ENCODE assay signal across 1 cellular context in the genomic region with DNA sequence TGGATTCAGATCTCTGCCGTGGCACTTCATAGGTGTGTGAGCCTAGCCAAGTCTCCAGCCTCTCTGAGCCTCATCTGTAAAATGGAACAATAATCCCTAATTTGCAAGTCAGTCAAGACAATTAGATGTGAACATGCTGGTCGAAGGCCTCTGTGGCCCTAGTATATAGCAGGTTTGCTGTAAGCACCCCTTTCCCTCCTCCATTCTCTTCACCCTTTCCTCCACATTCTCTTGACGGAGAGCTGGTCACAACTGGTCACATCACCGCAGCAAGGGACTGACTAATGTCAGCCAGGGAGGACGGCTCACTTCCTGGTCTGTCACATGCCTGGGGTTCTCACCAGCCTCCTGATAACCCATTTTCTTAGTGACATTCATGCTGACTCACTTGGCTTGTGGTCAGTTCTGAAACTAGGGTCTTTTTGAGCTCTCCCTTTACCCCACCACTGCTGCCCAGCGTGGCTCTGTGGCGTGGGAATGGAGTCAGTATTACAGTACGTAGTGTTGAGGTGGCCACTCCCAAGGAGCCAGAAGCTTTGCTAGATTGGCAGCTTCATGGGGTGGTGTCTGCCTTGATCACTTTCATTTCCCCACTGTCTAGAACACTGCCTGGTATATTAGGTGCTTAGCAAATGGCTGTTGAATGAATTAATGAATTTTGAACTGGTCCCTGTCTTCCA.
TF ChIP-seq lines count a peak whose summit lies in the region.

No MANE protein-coding gene starts in this region.

TF ChIP-seq in K562, 482 proteins besides CTCF, POLR2A, EP300 and RAD21 (continued from another document and continues in another):
- TF ChIP-seq, protein P1, sequence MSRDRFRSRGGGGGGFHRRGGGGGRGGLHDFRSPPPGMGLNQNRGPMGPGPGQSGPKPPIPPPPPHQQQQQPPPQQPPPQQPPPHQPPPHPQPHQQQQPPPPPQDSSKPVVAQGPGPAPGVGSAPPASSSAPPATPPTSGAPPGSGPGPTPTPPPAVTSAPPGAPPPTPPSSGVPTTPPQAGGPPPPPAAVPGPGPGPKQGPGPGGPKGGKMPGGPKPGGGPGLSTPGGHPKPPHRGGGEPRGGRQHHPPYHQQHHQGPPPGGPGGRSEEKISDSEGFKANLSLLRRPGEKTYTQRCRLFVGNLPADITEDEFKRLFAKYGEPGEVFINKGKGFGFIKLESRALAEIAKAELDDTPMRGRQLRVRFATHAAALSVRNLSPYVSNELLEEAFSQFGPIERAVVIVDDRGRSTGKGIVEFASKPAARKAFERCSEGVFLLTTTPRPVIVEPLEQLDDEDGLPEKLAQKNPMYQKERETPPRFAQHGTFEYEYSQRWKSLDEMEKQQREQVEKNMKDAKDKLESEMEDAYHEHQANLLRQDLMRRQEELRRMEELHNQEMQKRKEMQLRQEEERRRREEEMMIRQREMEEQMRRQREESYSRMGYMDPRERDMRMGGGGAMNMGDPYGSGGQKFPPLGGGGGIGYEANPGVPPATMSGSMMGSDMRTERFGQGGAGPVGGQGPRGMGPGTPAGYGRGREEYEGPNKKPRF (IDR thresholded peaks at IDR 0.05; ENCODE audit: low read depth, low read length): no peak
- TF ChIP-seq ERF (CRISPR knock-in tag; IDR thresholded peaks at IDR 0.05) (no peak), ARID1B (IDR thresholded peaks at IDR 0.05) (peak; percentile 73), POLR3G (IDR thresholded peaks at IDR 0.05; ENCODE audit: extremely low read depth, insufficient read length, insufficient replicate concordance) (no peak), HSF4 (CRISPR knock-in tag; IDR thresholded peaks at IDR 0.05; ENCODE audit: borderline replicate concordance) (no peak), ZNF696 (CRISPR knock-in tag; conservative IDR thresholded peaks at IDR 0.05) (no peak), E2F5 (CRISPR knock-in tag; IDR thresholded peaks at IDR 0.05) (no peak), ZFP30 (CRISPR knock-in tag; IDR thresholded peaks at IDR 0.05; ENCODE audit: borderline replicate concordance) (no peak), ZBTB8A (IDR thresholded peaks at IDR 0.05; ENCODE audit: partially characterized antibody) (no peak), CBX8 (IDR thresholded peaks at IDR 0.05; ENCODE audit: borderline replicate concordance, extremely low read depth, low read depth, low read length, poor library complexity, severe bottlenecking) (no peak), FUS (optimal IDR thresholded peaks at IDR 0.05; ENCODE audit: low read depth, low read length) (no peak), SIRT6 (IDR thresholded peaks at IDR 0.05; ENCODE audit: low read depth, low read length) (no peak), ZNF282 (CRISPR knock-in tag; IDR thresholded peaks at IDR 0.05) (no peak), ADNP (tag; IDR thresholded peaks at IDR 0.05) (peak; percentile 90), TSC22D4 (tag; IDR thresholded peaks at IDR 0.05) (no peak), POLR2H (tag; IDR thresholded peaks at IDR 0.05; ENCODE audit: low read depth) (no peak), TRIM25 (IDR thresholded peaks at IDR 0.05; ENCODE audit: borderline replicate concordance) (no peak), ELF4 (CRISPR knock-in tag; IDR thresholded peaks at IDR 0.05) (peak; percentile 82), ZNF143 (CRISPR knock-in tag; IDR thresholded peaks at IDR 0.05) (no peak), MITF (IDR thresholded peaks at IDR 0.05) (peak; percentile 81; the same call in 1 of the 2 replicates), EGR1 (conservative IDR thresholded peaks at IDR 0.05) (no peak), BRCA1 (IDR thresholded peaks at IDR 0.05) (no peak), BRCA1 (CRISPR knock-in tag; IDR thresholded peaks at IDR 0.05) (no peak), ETV5 (CRISPR knock-in tag; IDR thresholded peaks at IDR 0.05; ENCODE audit: low read depth) (no peak; the same call in 1 of the 2 replicates), IRF2 (CRISPR knock-in tag; IDR thresholded peaks at IDR 0.05) (no peak), PRMT5 (CRISPR knock-in tag; IDR thresholded peaks at IDR 0.05) (no peak), TAF15 (IDR thresholded peaks at IDR 0.05; ENCODE audit: low read depth, low read length) (no peak), GTF2E2 (tag; IDR thresholded peaks at IDR 0.05) (peak; percentile 86), SMAD3 (CRISPR knock-in tag; conservative IDR thresholded peaks at IDR 0.05) (peak; percentile 12; the same call in 1 of the 2 replicates), TBP (optimal IDR thresholded peaks at IDR 0.05; ENCODE audit: low read depth, low read length) (peak; percentile 55), POLR2AphosphoS2 (IDR thresholded peaks at IDR 0.05; ENCODE audit: low read length) (no peak), BHLHE40 (IDR thresholded peaks at IDR 0.05; ENCODE audit: low read length) (peak; percentile 84), ATF3 (IDR thresholded peaks at IDR 0.05) (peak; percentile 79), ATF3 (CRISPR knock-in tag; conservative IDR thresholded peaks at IDR 0.05) (no peak), GTF2F1 (IDR thresholded peaks at IDR 0.05; ENCODE audit: low read depth, low read length) (no peak), ZFP91 (CRISPR knock-in tag; IDR thresholded peaks at IDR 0.05) (no peak), CHD1 (IDR thresholded peaks at IDR 0.05; ENCODE audit: low read length) (no peak), CHCHD3 (CRISPR knock-in tag; IDR thresholded peaks at IDR 0.05) (no peak), ATF6 (CRISPR knock-in tag; IDR thresholded peaks at IDR 0.05) (no peak), HDAC1 (IDR thresholded peaks at IDR 0.05) (peak in 1 of 2 experiments; percentile 68; a peak in 2 of 4 replicates), TEAD2 (tag; IDR thresholded peaks at IDR 0.05) (no peak; the same call in 1 of the 2 replicates), NFYB (IDR thresholded peaks at IDR 0.05; ENCODE audit: extremely low read depth, insufficient read length) (no peak)
- TF ChIP-seq, protein P2, sequence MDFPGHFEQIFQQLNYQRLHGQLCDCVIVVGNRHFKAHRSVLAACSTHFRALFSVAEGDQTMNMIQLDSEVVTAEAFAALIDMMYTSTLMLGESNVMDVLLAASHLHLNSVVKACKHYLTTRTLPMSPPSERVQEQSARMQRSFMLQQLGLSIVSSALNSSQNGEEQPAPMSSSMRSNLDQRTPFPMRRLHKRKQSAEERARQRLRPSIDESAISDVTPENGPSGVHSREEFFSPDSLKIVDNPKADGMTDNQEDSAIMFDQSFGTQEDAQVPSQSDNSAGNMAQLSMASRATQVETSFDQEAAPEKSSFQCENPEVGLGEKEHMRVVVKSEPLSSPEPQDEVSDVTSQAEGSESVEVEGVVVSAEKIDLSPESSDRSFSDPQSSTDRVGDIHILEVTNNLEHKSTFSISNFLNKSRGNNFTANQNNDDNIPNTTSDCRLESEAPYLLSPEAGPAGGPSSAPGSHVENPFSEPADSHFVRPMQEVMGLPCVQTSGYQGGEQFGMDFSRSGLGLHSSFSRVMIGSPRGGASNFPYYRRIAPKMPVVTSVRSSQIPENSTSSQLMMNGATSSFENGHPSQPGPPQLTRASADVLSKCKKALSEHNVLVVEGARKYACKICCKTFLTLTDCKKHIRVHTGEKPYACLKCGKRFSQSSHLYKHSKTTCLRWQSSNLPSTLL (IDR thresholded peaks at IDR 0.05): no peak
- TF ChIP-seq, protein P3, sequence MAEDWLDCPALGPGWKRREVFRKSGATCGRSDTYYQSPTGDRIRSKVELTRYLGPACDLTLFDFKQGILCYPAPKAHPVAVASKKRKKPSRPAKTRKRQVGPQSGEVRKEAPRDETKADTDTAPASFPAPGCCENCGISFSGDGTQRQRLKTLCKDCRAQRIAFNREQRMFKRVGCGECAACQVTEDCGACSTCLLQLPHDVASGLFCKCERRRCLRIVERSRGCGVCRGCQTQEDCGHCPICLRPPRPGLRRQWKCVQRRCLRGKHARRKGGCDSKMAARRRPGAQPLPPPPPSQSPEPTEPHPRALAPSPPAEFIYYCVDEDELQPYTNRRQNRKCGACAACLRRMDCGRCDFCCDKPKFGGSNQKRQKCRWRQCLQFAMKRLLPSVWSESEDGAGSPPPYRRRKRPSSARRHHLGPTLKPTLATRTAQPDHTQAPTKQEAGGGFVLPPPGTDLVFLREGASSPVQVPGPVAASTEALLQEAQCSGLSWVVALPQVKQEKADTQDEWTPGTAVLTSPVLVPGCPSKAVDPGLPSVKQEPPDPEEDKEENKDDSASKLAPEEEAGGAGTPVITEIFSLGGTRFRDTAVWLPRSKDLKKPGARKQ (CRISPR knock-in tag; IDR thresholded peaks at IDR 0.05): no peak
- TF ChIP-seq, protein P4, sequence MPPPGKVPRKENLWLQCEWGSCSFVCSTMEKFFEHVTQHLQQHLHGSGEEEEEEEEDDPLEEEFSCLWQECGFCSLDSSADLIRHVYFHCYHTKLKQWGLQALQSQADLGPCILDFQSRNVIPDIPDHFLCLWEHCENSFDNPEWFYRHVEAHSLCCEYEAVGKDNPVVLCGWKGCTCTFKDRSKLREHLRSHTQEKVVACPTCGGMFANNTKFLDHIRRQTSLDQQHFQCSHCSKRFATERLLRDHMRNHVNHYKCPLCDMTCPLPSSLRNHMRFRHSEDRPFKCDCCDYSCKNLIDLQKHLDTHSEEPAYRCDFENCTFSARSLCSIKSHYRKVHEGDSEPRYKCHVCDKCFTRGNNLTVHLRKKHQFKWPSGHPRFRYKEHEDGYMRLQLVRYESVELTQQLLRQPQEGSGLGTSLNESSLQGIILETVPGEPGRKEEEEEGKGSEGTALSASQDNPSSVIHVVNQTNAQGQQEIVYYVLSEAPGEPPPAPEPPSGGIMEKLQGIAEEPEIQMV (tag; conservative IDR thresholded peaks at IDR 0.05; ENCODE audit: low read depth): 0 out of 2 replicates have a peak, but pooled peaks have one; percentile 26
- TF ChIP-seq, protein P5, sequence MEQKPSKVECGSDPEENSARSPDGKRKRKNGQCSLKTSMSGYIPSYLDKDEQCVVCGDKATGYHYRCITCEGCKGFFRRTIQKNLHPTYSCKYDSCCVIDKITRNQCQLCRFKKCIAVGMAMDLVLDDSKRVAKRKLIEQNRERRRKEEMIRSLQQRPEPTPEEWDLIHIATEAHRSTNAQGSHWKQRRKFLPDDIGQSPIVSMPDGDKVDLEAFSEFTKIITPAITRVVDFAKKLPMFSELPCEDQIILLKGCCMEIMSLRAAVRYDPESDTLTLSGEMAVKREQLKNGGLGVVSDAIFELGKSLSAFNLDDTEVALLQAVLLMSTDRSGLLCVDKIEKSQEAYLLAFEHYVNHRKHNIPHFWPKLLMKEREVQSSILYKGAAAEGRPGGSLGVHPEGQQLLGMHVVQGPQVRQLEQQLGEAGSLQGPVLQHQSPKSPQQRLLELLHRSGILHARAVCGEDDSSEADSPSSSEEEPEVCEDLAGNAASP (IDR thresholded peaks at IDR 0.05): no peak
